In genomic region chr12:132813443-132813842, GRCh38 we compare ENCODE assay signal across 18 cellular contexts. TPM values are rescaled to one million over a fixed set of nuclear protein-coding genes. Genes with fewer than 3 reads are reported as not detected.
A peak's percentile ranks its signal among the peaks of the same experiment; 100 is the strongest.
DNase-seq lines count a peak whose midpoint lies in the region; ATAC-seq, FAIRE-seq and TF ChIP-seq lines count a peak whose summit lies in the region.
"Had no signal": no experiment of that assay in that cellular context is flagged by ENCODE, and none has a peak within 500 bp of the region (broad histone marks: within the 10 kb centered on the region; RNA-seq: fewer than 3 reads in every experiment).

No MANE protein-coding gene starts in this region.

- no peak for ATAC-seq in activated naive CD8-positive, alpha-beta T cell treated with anti-CD3 and anti-CD28 coated beads, Interleukin-2, amount 50 U/mL, for 24 hours
- ATAC-seq in HG02759 (IDR thresholded peaks at IDR 0.05; ENCODE audit: unreplicated experiment): peak; percentile 44
- peak; percentile 43 for ATAC-seq in stimulated activated effector memory CD8-positive, alpha-beta T cell treated with anti-CD3 and anti-CD28 coated beads, Interleukin-12 subunit alpha, Interleukin-12 subunit beta, amount 100 ng/mL, for 72 hours
- ATAC-seq: HCT116, Panc1, Right ventricle myocardium inferior had no signal

- no peak overlapping the region for H3K27ac ChIP-seq in astrocyte (ENCODE audit: low read depth, low read length)

- FAIRE-seq in astrocyte (lab: Jason Lieb, UNC): no peak
- FAIRE-seq: GM19239 had no signal

- H3K36me3 ChIP-seq in astrocyte (ENCODE audit: insufficient read depth, low read length): peaks cover 39% of the 10 kb centered on the region

- no peak overlapping the region for H3K9ac ChIP-seq in astrocyte (ENCODE audit: low read length)

- no peaks in the 10 kb centered on the region for H3K27me3 Mint-ChIP-seq in activated naive CD8-positive, alpha-beta T cell
- no peaks in the 10 kb centered on the region for H3K27me3 Mint-ChIP-seq in activated naive CD8-positive, alpha-beta T cell treated with anti-CD3 and anti-CD28 coated beads, Interleukin-2, amount 50 U/mL, for 24 hours
- H3K27me3 Mint-ChIP-seq in astrocyte (ENCODE audit: low read depth, unreplicated experiment): no peaks in the 10 kb centered on the region
- H3K27me3 Mint-ChIP-seq: CD4-positive, alpha-beta memory T cell had no signal

- H3K79me2 ChIP-seq in astrocyte (ENCODE audit: insufficient read depth, low read length): peaks cover 33% of the 10 kb centered on the region

- no peak overlapping the region for H3K4me2 ChIP-seq in astrocyte (ENCODE audit: low read length)

- no peaks in the 10 kb centered on the region for H3K27me3 ChIP-seq in astrocyte (ENCODE audit: insufficient read depth, low read length)

- no peak overlapping the region for H3K4me3 Mint-ChIP-seq in activated naive CD8-positive, alpha-beta T cell
- no peak overlapping the region for H3K4me3 Mint-ChIP-seq in activated naive CD8-positive, alpha-beta T cell treated with anti-CD3 and anti-CD28 coated beads, Interleukin-2, amount 50 U/mL, for 24 hours
- peak overlapping the region; percentile 66 for H3K4me3 Mint-ChIP-seq in astrocyte (ENCODE audit: unreplicated experiment)
- H3K4me3 Mint-ChIP-seq in stimulated activated effector memory CD8-positive, alpha-beta T cell treated with anti-CD3 and anti-CD28 coated beads, Interleukin-12 subunit alpha, Interleukin-12 subunit beta, amount 100 ng/mL, for 72 hours: no peak overlapping the region
- H3K4me3 Mint-ChIP-seq: CD4-positive, alpha-beta memory T cell had no signal

- peaks cover 11% of the 10 kb centered on the region for H3K4me1 ChIP-seq in astrocyte (ENCODE audit: insufficient read depth, low read length)

- no peaks in the 10 kb centered on the region for H3K9me3 ChIP-seq in astrocyte (ENCODE audit: insufficient read depth, low read depth, low read length)

- H3K9me3 Mint-ChIP-seq in activated naive CD8-positive, alpha-beta T cell (ENCODE audit: low read depth): no peaks in the 10 kb centered on the region
- H3K9me3 Mint-ChIP-seq in activated naive CD8-positive, alpha-beta T cell treated with anti-CD3 and anti-CD28 coated beads, Interleukin-2, amount 50 U/mL, for 24 hours: no peaks in the 10 kb centered on the region
- no peaks in the 10 kb centered on the region for H3K9me3 Mint-ChIP-seq in astrocyte (ENCODE audit: unreplicated experiment)
- H3K9me3 Mint-ChIP-seq in stimulated activated effector memory CD8-positive, alpha-beta T cell treated with anti-CD3 and anti-CD28 coated beads, Interleukin-12 subunit alpha, Interleukin-12 subunit beta, amount 100 ng/mL, for 72 hours: no peaks in the 10 kb centered on the region
- H3K9me3 Mint-ChIP-seq: CD4-positive, alpha-beta memory T cell had no signal

- no peak for DNase-seq in activated naive CD8-positive, alpha-beta T cell treated with anti-CD3 and anti-CD28 coated beads, Interleukin-2, amount 50 U/mL, for 24 hours
- DNase-seq in astrocyte (ENCODE audit: low read depth) (no peak), HCEC 1CT (no peak), cerebellum (ENCODE audit: low spot score) (no peak)
- no peak for DNase-seq in stimulated activated effector memory CD8-positive, alpha-beta T cell treated with anti-CD3 and anti-CD28 coated beads, Interleukin-12 subunit alpha, Interleukin-12 subunit beta, amount 100 ng/mL, for 72 hours (ENCODE audit: low spot score in 2 of 2)
- DNase-seq in activated effector memory CD4-positive, alpha-beta T cell treated with Interleukin-2 at 50 U/mL for 16 hours: no peak
- DNase-seq: CD4-positive, alpha-beta memory T cell; DMS79; KBM-7; NCI-H1092 treated with DMSO at 0.1 percent for 48 hours; NCI-H187; NCI-H748 treated with DMSO at 0.1 percent for 48 hours had no signal

- H3K27ac Mint-ChIP-seq in activated naive CD8-positive, alpha-beta T cell: peak overlapping the region; percentile 61
- no peak overlapping the region for H3K27ac Mint-ChIP-seq in activated naive CD8-positive, alpha-beta T cell treated with anti-CD3 and anti-CD28 coated beads, Interleukin-2, amount 50 U/mL, for 24 hours
- no peak overlapping the region for H3K27ac Mint-ChIP-seq in astrocyte (ENCODE audit: unreplicated experiment)
- peak overlapping the region; percentile 23 for H3K27ac Mint-ChIP-seq in stimulated activated effector memory CD8-positive, alpha-beta T cell treated with anti-CD3 and anti-CD28 coated beads, Interleukin-12 subunit alpha, Interleukin-12 subunit beta, amount 100 ng/mL, for 72 hours
- H3K27ac Mint-ChIP-seq: CD4-positive, alpha-beta memory T cell had no signal

- H3K36me3 Mint-ChIP-seq in activated naive CD8-positive, alpha-beta T cell: peaks cover 12% of the 10 kb centered on the region
- H3K36me3 Mint-ChIP-seq in activated naive CD8-positive, alpha-beta T cell treated with anti-CD3 and anti-CD28 coated beads, Interleukin-2, amount 50 U/mL, for 24 hours (ENCODE audit: low read depth): peaks cover 54% of the 10 kb centered on the region
- peaks cover 17% of the 10 kb centered on the region for H3K36me3 Mint-ChIP-seq in astrocyte (ENCODE audit: low read depth, unreplicated experiment)
- peaks cover 91% of the 10 kb centered on the region for H3K36me3 Mint-ChIP-seq in stimulated activated effector memory CD8-positive, alpha-beta T cell treated with anti-CD3 and anti-CD28 coated beads, Interleukin-12 subunit alpha, Interleukin-12 subunit beta, amount 100 ng/mL, for 72 hours

- H3K4me3 ChIP-seq in astrocyte (ENCODE audit: insufficient read depth, low read depth, low read length): no peak overlapping the region

- H2AFZ ChIP-seq in astrocyte (ENCODE audit: low read depth, low read length): no peak overlapping the region

- TF ChIP-seq CTCF in astrocyte (IDR thresholded peaks at IDR 0.05; ENCODE audit: insufficient read depth, low read depth, low read length): no peak

- H3K4me1 Mint-ChIP-seq in activated naive CD8-positive, alpha-beta T cell (ENCODE audit: low read depth): peaks cover 26% of the 10 kb centered on the region
- H3K4me1 Mint-ChIP-seq in activated naive CD8-positive, alpha-beta T cell treated with anti-CD3 and anti-CD28 coated beads, Interleukin-2, amount 50 U/mL, for 24 hours: peaks cover 18% of the 10 kb centered on the region
- peaks cover 12% of the 10 kb centered on the region for H3K4me1 Mint-ChIP-seq in astrocyte (ENCODE audit: low read depth, unreplicated experiment)
- H3K4me1 Mint-ChIP-seq in stimulated activated effector memory CD8-positive, alpha-beta T cell treated with anti-CD3 and anti-CD28 coated beads, Interleukin-12 subunit alpha, Interleukin-12 subunit beta, amount 100 ng/mL, for 72 hours: peaks cover 18% of the 10 kb centered on the region

- H4K20me1 ChIP-seq in astrocyte (ENCODE audit: insufficient read depth, low read length): peaks cover 82% of the 10 kb centered on the region

RNA-seq across cellular contexts. Expression of gene GOLGA3, which starts 15.2 kb away (rescaled TPM):
- total RNA-seq in astrocyte (86.7 and 97.8 TPM in 2 replicates), cerebellum (44.1 TPM)

RNA-seq across cellular contexts. Expression of gene ANKLE2, which starts 51.8 kb away (rescaled TPM):
- 123 and 140 TPM in 2 replicates for total RNA-seq in astrocyte
- 50.1 TPM for total RNA-seq in cerebellum

Comparison
In these comparisons a context has a peak if more than half of its experiments do, and no peak if none do; other contexts are left out.
1. H3K27ac Mint-ChIP-seq: peak in activated naive CD8-positive, alpha-beta T cell (single experiment) and stimulated activated effector memory CD8-positive, alpha-beta T cell treated with anti-CD3 and anti-CD28 coated beads, Interleukin-12 subunit alpha, Interleukin-12 subunit beta, amount 100 ng/mL, for 72 hours (single experiment); none in activated naive CD8-positive, alpha-beta T cell treated with anti-CD3 and anti-CD28 coated beads, Interleukin-2, amount 50 U/mL, for 24 hours (single experiment) and astrocyte (single experiment).